In genomic region chr18:63366991-63367240, GRCh38 we compare ENCODE assay signal across 8 cellular contexts. TPM values are rescaled to one million over a fixed set of nuclear protein-coding genes. Genes with fewer than 3 reads are reported as not detected.
DNase-seq lines count a peak whose midpoint lies in the region; ATAC-seq and TF ChIP-seq lines count a peak whose summit lies in the region.

KDSR (minus strand) TSS chr18:63367206; CDS start chr18:63367118, 88 bp downstream.

- 1% methylated on average over 20 to 27 of the region's 27 CpGs for WGBS in lung, 2 donors
- 0% methylated on average over 11 of the region's 27 CpGs; no CpG with 5 or more reads in 1 of the 2 donors for WGBS in transverse colon (ENCODE audit: low coverage in 1 of 2), 2 donors

- no peaks in the 10 kb centered on the region for H3K27me3 Mint-ChIP-seq in activated T-cell treated with anti-CD3 and anti-CD28 coated beads, Interleukin-2, amount 50 U/mL, for 72 hours (ENCODE audit: low read depth)
- H3K27me3 Mint-ChIP-seq in central memory CD8-positive, alpha-beta T cell = no peaks in the 10 kb centered on the region

- H3K27ac ChIP-seq in lung (ENCODE audit: low read depth in 1 of 2, low read length in 1 of 2) (peak within 1 kb of the TSS; percentile 99 to 100), transverse colon (peak within 1 kb of the TSS; percentile 95 to 99 (median 98))

- peak within 1 kb of the TSS; percentile 96 for H3K4me3 Mint-ChIP-seq in activated T-cell treated with anti-CD3 and anti-CD28 coated beads, Interleukin-2, amount 50 U/mL, for 72 hours
- peak within 1 kb of the TSS; percentile 92 for H3K4me3 Mint-ChIP-seq in central memory CD8-positive, alpha-beta T cell

- no peak for TF ChIP-seq EP300 in transverse colon (IDR thresholded peaks at IDR 0.05; ENCODE audit: low read depth)

- no peak for TF ChIP-seq POLR2A in transverse colon (IDR thresholded peaks at IDR 0.05)

- no peaks in the 10 kb centered on the region for H3K9me3 ChIP-seq in lung (ENCODE audit: control insufficient read depth in 2 of 2, insufficient read depth in 1 of 2, low read length in 1 of 2)
- H3K9me3 ChIP-seq in transverse colon = no peaks in the 10 kb centered on the region

- peaks cover 45% of the 10 kb centered on the region for H3K4me1 Mint-ChIP-seq in activated T-cell treated with anti-CD3 and anti-CD28 coated beads, Interleukin-2, amount 50 U/mL, for 72 hours (ENCODE audit: low read depth)
- peaks cover 36% of the 10 kb centered on the region for H3K4me1 Mint-ChIP-seq in central memory CD8-positive, alpha-beta T cell

- intact Hi-C loops in transverse colon (cut with DNase I; ENCODE audit: low total_unique reads) = loop anchor here (10.0 kb wide), 1 partner anchor 58 kb away; the partner anchor contains the start of gene VPS4B

- in situ Hi-C loops in transverse colon (cut with MboI; ENCODE audit: low pct_ligation_motif_present in 1 of 4, low pct_unique_long_range_greater_than_20kb in 1 of 4, low sequenced_read_pairs in 3 of 4) = no loop called here

- H3K36me3 ChIP-seq in lung (ENCODE audit: control insufficient read depth in 2 of 2, insufficient read depth in 2 of 2, low read length in 2 of 2) (peaks cover 0 to 8% of the 10 kb centered on the region in 2 donors), transverse colon (peaks cover 0 to 6% (median 1%) of the 10 kb centered on the region in 4 donors)

- TF ChIP-seq CTCF in lung (IDR thresholded peaks at IDR 0.05; ENCODE audit: control extremely low read depth, extremely low read depth) (no peak), transverse colon (IDR thresholded peaks at IDR 0.05) (no peak)

- peak within 1 kb of the TSS; percentile 92 for H3K27ac Mint-ChIP-seq in activated T-cell treated with anti-CD3 and anti-CD28 coated beads, Interleukin-2, amount 50 U/mL, for 72 hours
- peak within 1 kb of the TSS; percentile 72 for H3K27ac Mint-ChIP-seq in central memory CD8-positive, alpha-beta T cell (ENCODE audit: low read depth)

- H3K27me3 ChIP-seq in lung (ENCODE audit: control insufficient read depth, insufficient read depth) (no peaks in the 10 kb centered on the region), transverse colon (no peaks in the 10 kb centered on the region)

- peaks cover 3 to 6% of the 10 kb centered on the region in 2 donors for H3K9me3 Mint-ChIP-seq in activated T-cell treated with anti-CD3 and anti-CD28 coated beads, Interleukin-2, amount 50 U/mL, for 72 hours
- H3K9me3 Mint-ChIP-seq in central memory CD8-positive, alpha-beta T cell = no peaks in the 10 kb centered on the region

- ATAC-seq in activated T-cell treated with anti-CD3 and anti-CD28 coated beads, Interleukin-2, amount 50 U/mL, for 72 hours (replicated peaks in 1 of 2) = no peak
- no peak for ATAC-seq in central memory CD8-positive, alpha-beta T cell (replicated peaks; ENCODE audit: extremely low read depth, poor library complexity, severe bottlenecking)
- ATAC-seq in lung (ENCODE audit: insufficient read depth, low FRiP score) = no peak

- H3K4me3 ChIP-seq in lung (peak within 1 kb of the TSS; percentile 95), transverse colon (peak within 1 kb of the TSS; percentile 91 to 98 (median 95))

- peaks cover 3 to 6% of the 10 kb centered on the region in 2 donors for H3K4me1 ChIP-seq in lung (ENCODE audit: control insufficient read depth in 2 of 2, insufficient read depth in 2 of 2, low read length in 2 of 2)
- H3K4me1 ChIP-seq in transverse colon = peaks cover 0 to 33% (median 16%) of the 10 kb centered on the region in 4 donors

- no peak for DNase-seq in activated T-cell treated with anti-CD3 and anti-CD28 coated beads, Interleukin-2, amount 50 U/mL, for 72 hours
- no peak for DNase-seq in activated T-cell treated with anti-CD3 and anti-CD28 coated beads, Interleukin-2, amount 50 U/mL, for 48 hours
- DNase-seq in central memory CD8-positive, alpha-beta T cell (ENCODE audit: low spot score in 2 of 2) = no peak
- DNase-seq in lung (ENCODE audit: low spot score) (no peak), transverse colon (no peak), NCI-H2196 treated with DMSO at 0.1 percent for 48 hours (lab: John Stamatoyannopoulos, UW; ENCODE audit: unreplicated experiment) (no peak), NCI-H187 treated with DMSO at 0.1 percent for 48 hours (lab: John Stamatoyannopoulos, UW) (no peak), SIG-M5 treated with dmso at 0.1 percent for 504 hours (lab: John Stamatoyannopoulos, UW; ENCODE audit: unreplicated experiment) (no peak)

- H3K36me3 Mint-ChIP-seq in activated T-cell treated with anti-CD3 and anti-CD28 coated beads, Interleukin-2, amount 50 U/mL, for 72 hours (ENCODE audit: insufficient read depth in 2 of 2) = peaks cover 13 to 34% of the 10 kb centered on the region in 2 donors
- H3K36me3 Mint-ChIP-seq in central memory CD8-positive, alpha-beta T cell (ENCODE audit: insufficient read depth) = peaks cover 12% of the 10 kb centered on the region

RNA-seq across cellular contexts. Expression of gene KDSR, which starts in this region (rescaled TPM):
- total RNA-seq in activated T-cell treated with anti-CD3 and anti-CD28 coated beads, Interleukin-2, amount 50 U/mL, for 72 hours = 10 to 100 TPM; 69.6 to 81.0 TPM
- total RNA-seq in lung (10 to 100 TPM; 52.3 to 62.1 TPM), transverse colon (10 to 100 TPM; 13.1 to 37.2 (median 28.3) TPM)
- 10 to 100 TPM; 22.3 to 32.7 TPM for polyA plus RNA-seq in lung
